25 cellular contexts compared by ENCODE assay signal in the genomic region with DNA sequence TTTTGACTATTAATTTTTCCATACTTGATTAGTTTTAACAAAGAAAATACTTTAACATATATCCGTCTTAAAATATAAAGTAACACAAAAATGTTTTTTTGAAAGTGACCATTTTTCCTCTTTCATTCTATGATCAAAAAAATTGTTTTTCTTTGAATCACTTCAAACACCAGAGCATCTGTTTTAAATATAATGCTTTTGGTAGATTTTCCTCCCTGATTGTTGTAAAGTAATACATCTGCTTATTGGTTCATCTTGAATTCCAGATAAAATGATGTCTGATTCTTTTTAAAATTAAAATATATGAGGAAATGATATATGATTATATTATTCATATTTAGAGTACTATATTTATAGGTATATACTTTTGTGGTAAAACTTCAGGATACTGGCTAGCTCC.
"Had no signal": no experiment of that assay in that cellular context is flagged by ENCODE, and none has a peak within 500 bp of the region (broad histone marks: within the 10 kb centered on the region; RNA-seq: fewer than 3 reads in every experiment).

No MANE protein-coding gene starts in this region.

- DNase-seq: activated CD4-positive, alpha-beta T cell treated with anti-CD3 and anti-CD28 coated beads, Interleukin-2, amount 10 ng/mL, durations not matched to agents 24 days and 14 days; activated CD4-positive, alpha-beta T cell treated with anti-CD3 and anti-CD28 coated beads, Interleukin-2, amount 50 U/mL, for 4 hours; activated CD8-positive, alpha-beta T cell treated with anti-CD3 and anti-CD28 coated beads for 36 hours; activated effector memory CD4-positive, alpha-beta T cell treated with anti-CD3 and anti-CD28 coated beads, Interleukin-2, amount 50 U/mL, for 16 hours; activated naive CD4-positive, alpha-beta T cell treated with Interleukin-2 at 50 U/mL for 16 hours; activated naive CD8-positive, alpha-beta T cell treated with anti-CD3 and anti-CD28 coated beads, Interleukin-2, amount 10 ng/mL, durations not matched to agents 7 days and 5 days; activated T-cell treated with anti-CD3 and anti-CD28 coated beads, Interleukin-2, amount 50 U/mL, for 1 hour; activated T-cell treated with anti-CD3 and anti-CD28 coated beads, Interleukin-2, amount 50 U/mL, for 72 hours; adrenal gland; body of pancreas; cerebellar nuclear complex; Kasumi-1; MG63; NCI-H1092; NCI-H1436 treated with DMSO at 0.1 percent for 48 hours; NCI-H1694 treated with DMSO at 0.1 percent for 48 hours; NCI-H2029; NCI-H345; NCI-H524 treated with DMSO at 0.1 percent for 48 hours; SHP77; SJCRH30; SW 1271 had no signal

- ATAC-seq: activated CD8-positive, alpha-beta T cell treated with anti-CD3 and anti-CD28 coated beads for 36 hours; activated T-cell treated with anti-CD3 and anti-CD28 coated beads, Interleukin-2, amount 50 U/mL, for 72 hours; activated T-helper 17 cell treated with anti-CD3 and anti-CD28 coated beads, Interleukin-2, amount 50 U/mL, for 72 hours; body of pancreas; Panc1 had no signal

- H3K4me1 ChIP-seq: adrenal gland, body of pancreas, breast epithelium, SJCRH30 had no signal

- H3K36me3 ChIP-seq: adrenal gland, breast epithelium, MG63, SJCRH30 had no signal

- H3K27ac ChIP-seq: adrenal gland, body of pancreas, breast epithelium, SJCRH30 had no signal

- H3K9me3 ChIP-seq: adrenal gland, breast epithelium had no signal

- H3K4me3 ChIP-seq: adrenal gland, body of pancreas, breast epithelium, MG63, SJCRH30 had no signal

- H3K27me3 ChIP-seq: adrenal gland, body of pancreas, breast epithelium, MG63, SJCRH30 had no signal
